In genomic region chr12:47984331-47984801, GRCh38 we compare ENCODE assay signal across 22 cellular contexts. TPM values are rescaled to one million over a fixed set of nuclear protein-coding genes. Genes with fewer than 3 reads are reported as not detected.
DNase-seq lines count a peak whose midpoint lies in the region; ATAC-seq, FAIRE-seq and TF ChIP-seq lines count a peak whose summit lies in the region.
"Had no signal": no experiment of that assay in that cellular context is flagged by ENCODE, and none has a peak within 500 bp of the region (broad histone marks: within the 10 kb centered on the region; RNA-seq: fewer than 3 reads in every experiment).

No MANE protein-coding gene starts in this region.

- no peak overlapping the region for H3K4me3 Mint-ChIP-seq in astrocyte (ENCODE audit: unreplicated experiment)
- H3K4me3 Mint-ChIP-seq: CD4-positive, CD25-positive, alpha-beta regulatory T cell; CD8-positive, alpha-beta memory T cell; H9 had no signal

- H3K23ac ChIP-seq in mesenchymal stem cell (ENCODE audit: low read length in 2 of 2), result no peak overlapping the region

- ATAC-seq in HG03457 (IDR thresholded peaks at IDR 0.05; ENCODE audit: unreplicated experiment) (no peak), heart left ventricle (no peak)
- ATAC-seq: GM12878 had no signal

- peaks cover 4% of the 10 kb centered on the region for H3K36me3 Mint-ChIP-seq in astrocyte (ENCODE audit: low read depth, unreplicated experiment)
- H3K36me3 Mint-ChIP-seq: CD4-positive, CD25-positive, alpha-beta regulatory T cell; CD8-positive, alpha-beta memory T cell had no signal

- H3K36me3 ChIP-seq in BLaER1 (no peaks in the 10 kb centered on the region), astrocyte (ENCODE audit: insufficient read depth, low read length) (no peaks in the 10 kb centered on the region), mesenchymal stem cell (ENCODE audit: control insufficient read depth in 1 of 2, insufficient read depth in 2 of 2, low read depth in 1 of 2, low read length in 2 of 2) (no peaks in the 10 kb centered on the region), spleen (no peaks in the 10 kb centered on the region), heart left ventricle (no peaks in the 10 kb centered on the region)

- H3K27me3 ChIP-seq in BLaER1, result no peaks in the 10 kb centered on the region
- H3K27me3 ChIP-seq in astrocyte (ENCODE audit: insufficient read depth, low read length), result no peaks in the 10 kb centered on the region
- H3K27me3 ChIP-seq in mesenchymal stem cell (ENCODE audit: control insufficient read depth in 1 of 2, insufficient read depth in 1 of 2, low read length in 2 of 2), result peaks cover 45 to 87% of the 10 kb centered on the region in 2 experiments
- H3K27me3 ChIP-seq in spleen (replicated peaks in 1 of 7), result peaks cover 0 to 4% (median 0%) of the 10 kb centered on the region in 7 donors
- H3K27me3 ChIP-seq in heart left ventricle, result no peaks in the 10 kb centered on the region

- H3K4ac ChIP-seq in mesenchymal stem cell (ENCODE audit: low read depth in 1 of 2, low read length in 2 of 2), result no peak overlapping the region

- no peak overlapping the region for H4K91ac ChIP-seq in mesenchymal stem cell (ENCODE audit: low read length)

- H3K9me3 ChIP-seq in BLaER1 (no peaks in the 10 kb centered on the region), astrocyte (ENCODE audit: insufficient read depth, low read depth, low read length) (no peaks in the 10 kb centered on the region), mesenchymal stem cell (ENCODE audit: control insufficient read depth, low read length) (no peaks in the 10 kb centered on the region), spleen (no peaks in the 10 kb centered on the region), heart left ventricle (no peaks in the 10 kb centered on the region)

- no peak overlapping the region for H3K4me3 ChIP-seq in BLaER1
- no peak overlapping the region for H3K4me3 ChIP-seq in astrocyte (ENCODE audit: insufficient read depth, low read depth, low read length)
- no peak overlapping the region for H3K4me3 ChIP-seq in mesenchymal stem cell (ENCODE audit: insufficient read depth in 1 of 2, low read depth in 1 of 2, low read length in 2 of 2)
- no peak overlapping the region for H3K4me3 ChIP-seq in spleen
- no peak overlapping the region for H3K4me3 ChIP-seq in heart left ventricle
- H3K4me3 ChIP-seq: GM12878 had no signal

- H2BK12ac ChIP-seq in mesenchymal stem cell (ENCODE audit: low read length in 2 of 2), result no peak overlapping the region

- H3K9me3 Mint-ChIP-seq in astrocyte (ENCODE audit: unreplicated experiment), result peaks cover 2% of the 10 kb centered on the region
- H3K9me3 Mint-ChIP-seq: CD4-positive, CD25-positive, alpha-beta regulatory T cell; CD8-positive, alpha-beta memory T cell had no signal

- intact Hi-C loops in spleen (cut with DNase I; ENCODE audit: low total_unique reads) (no loop called here), heart left ventricle (cut with DNase I) (no loop called here)

- no peak overlapping the region for H3K9ac ChIP-seq in BLaER1
- H3K9ac ChIP-seq in astrocyte (ENCODE audit: low read length), result no peak overlapping the region
- H3K9ac ChIP-seq in mesenchymal stem cell (ENCODE audit: low read length), result no peak overlapping the region

- TF ChIP-seq CTCF in astrocyte (IDR thresholded peaks at IDR 0.05; ENCODE audit: insufficient read depth, low read depth, low read length), result no peak
- TF ChIP-seq CTCF in spleen (IDR thresholded peaks at IDR 0.05 in 8 of 11, conservative IDR thresholded peaks at IDR 0.05 in 3 of 11), result no peak
- no peak for TF ChIP-seq CTCF in heart left ventricle (IDR thresholded peaks at IDR 0.05)

- FAIRE-seq in astrocyte (lab: Jason Lieb, UNC), result no peak
- FAIRE-seq: GM12878, GM19239, H1 had no signal

- 95% methylated on average over 8 of the region's 8 CpGs for WGBS in mesenchymal stem cell
- 91 to 98% (median 93%) methylated on average over 4 to 8 of the region's 8 CpGs for WGBS in spleen, 5 donors
- 95 to 100% (median 97%) methylated on average over 8 of the region's 8 CpGs for WGBS in heart left ventricle, 4 donors

- peaks cover 15% of the 10 kb centered on the region for H3K4me1 Mint-ChIP-seq in astrocyte (ENCODE audit: low read depth, unreplicated experiment)

- H3K14ac ChIP-seq in mesenchymal stem cell (ENCODE audit: low read length in 2 of 2), result no peak overlapping the region

- peak overlapping the region; percentile 18 for H3K27ac Mint-ChIP-seq in astrocyte (ENCODE audit: unreplicated experiment)

- H4K8ac ChIP-seq in mesenchymal stem cell (ENCODE audit: low read length), result no peak overlapping the region

- H4K20me1 ChIP-seq in BLaER1 (no peaks in the 10 kb centered on the region), astrocyte (ENCODE audit: insufficient read depth, low read length) (no peaks in the 10 kb centered on the region)

- H3K79me1 ChIP-seq in mesenchymal stem cell (replicated peaks; ENCODE audit: low read length, poor library complexity, severe bottlenecking), result no peaks in the 10 kb centered on the region

- no peak for TF ChIP-seq POLR2A in spleen (IDR thresholded peaks at IDR 0.05)
- no peak for TF ChIP-seq POLR2A in heart left ventricle (IDR thresholded peaks at IDR 0.05)

- H2BK120ac ChIP-seq in mesenchymal stem cell (ENCODE audit: low read depth, low read length), result no peak overlapping the region

- H2BK15ac ChIP-seq in mesenchymal stem cell (ENCODE audit: low read depth, poor library complexity, severe bottlenecking), result peak overlapping the region; percentile 54

- H3K79me2 ChIP-seq in astrocyte (ENCODE audit: insufficient read depth, low read length), result no peaks in the 10 kb centered on the region

- H2AFZ ChIP-seq in astrocyte (ENCODE audit: low read depth, low read length), result no peak overlapping the region
- no peak overlapping the region for H2AFZ ChIP-seq in mesenchymal stem cell (ENCODE audit: low read depth, low read length)

- H3K27ac ChIP-seq in BLaER1 (no peak overlapping the region; the same call in 1 of the 2 replicates), astrocyte (ENCODE audit: low read depth, low read length) (no peak overlapping the region), mesenchymal stem cell (ENCODE audit: low read length, poor library complexity, severe bottlenecking) (no peak overlapping the region), spleen (no peak overlapping the region), heart left ventricle (no peak overlapping the region)
- H3K27ac ChIP-seq: HL-60 had no signal

- no peak overlapping the region for H3K18ac ChIP-seq in mesenchymal stem cell (ENCODE audit: low read depth in 1 of 2, low read length in 2 of 2)

- no peak overlapping the region for H2BK5ac ChIP-seq in mesenchymal stem cell (ENCODE audit: low read depth, low read length, poor library complexity, severe bottlenecking)

- peaks cover 88% of the 10 kb centered on the region for H3K4me1 ChIP-seq in BLaER1
- no peaks in the 10 kb centered on the region for H3K4me1 ChIP-seq in astrocyte (ENCODE audit: insufficient read depth, low read length)
- H3K4me1 ChIP-seq in mesenchymal stem cell (ENCODE audit: control insufficient read depth, insufficient read depth, low read depth, low read length), result peaks cover 2% of the 10 kb centered on the region
- H3K4me1 ChIP-seq in spleen, result peaks cover 0 to 5% (median 0%) of the 10 kb centered on the region in 6 donors
- H3K4me1 ChIP-seq in heart left ventricle, result peaks cover 0 to 5% (median 0%) of the 10 kb centered on the region in 12 donors

- H3K27me3 Mint-ChIP-seq in astrocyte (ENCODE audit: low read depth, unreplicated experiment), result peaks cover 21% of the 10 kb centered on the region
- H3K27me3 Mint-ChIP-seq: CD4-positive, CD25-positive, alpha-beta regulatory T cell had no signal

- no peak for DNase-seq in astrocyte (ENCODE audit: low read depth)
- DNase-seq in mesenchymal stem cell, result no peak
- peak; percentile 55 for DNase-seq in spleen
- DNase-seq in activated CD4-positive, CD25-positive, alpha-beta regulatory T cell (lab: John Stamatoyannopoulos, UW), result no peak
- no peak for DNase-seq in heart left ventricle
- DNase-seq: 8988T; C1 segment of cervical spinal cord; CD4-positive, CD25-positive, alpha-beta regulatory T cell; COR-L47; DMS 273 treated with DMSO at 0.1 percent for 48 hours; DMS53; DND-41; EL; H9 had no signal

- H3K4me2 ChIP-seq in BLaER1, result peak overlapping the region; percentile 65
- no peak overlapping the region for H3K4me2 ChIP-seq in astrocyte (ENCODE audit: low read length)
- H3K4me2 ChIP-seq in mesenchymal stem cell (ENCODE audit: low read length, poor library complexity, severe bottlenecking), result no peak overlapping the region

- H2AK5ac ChIP-seq in mesenchymal stem cell (ENCODE audit: low read length, severe bottlenecking), result no peak overlapping the region

RNA-seq across cellular contexts. Expression of gene COL2A1, which starts 19.9 kb away (rescaled TPM):
- total RNA-seq in astrocyte (11.2 and 20.3 TPM in 2 replicates), spleen (under 1 TPM in 3 of 7 donors, not detected in 4; 0.37 to 0.49 (median 0.47) TPM), heart left ventricle (under 1 TPM in 2 of 9 donors, not detected in 7; 0.05 to 0.39 TPM)
- 0.06 TPM for polyA plus RNA-seq in mesenchymal stem cell (2013, experiment 1 of 2)
- 0.11 TPM for polyA plus RNA-seq in mesenchymal stem cell (2013, experiment 2 of 2)
- polyA plus RNA-seq in spleen (not detected), heart left ventricle (under 1 TPM in 1 of 2 donors, not detected in 1; 0.04 TPM)
- total RNA-seq: CD4-positive, CD25-positive, alpha-beta regulatory T cell; CD8-positive, alpha-beta memory T cell had no signal
- polyA plus RNA-seq: AG04450; CD4-positive, CD25-positive, alpha-beta regulatory T cell; CD8-positive, alpha-beta memory T cell had no signal

RNA-seq across cellular contexts. Expression of gene TMEM106C, which starts 21.0 kb away (rescaled TPM):
- 19.4 and 30.0 TPM in 2 replicates for total RNA-seq in astrocyte
- polyA plus RNA-seq in mesenchymal stem cell (2013, experiment 1 of 2), result 39.2 TPM
- 39.7 TPM for polyA plus RNA-seq in mesenchymal stem cell (2013, experiment 2 of 2)
- total RNA-seq in spleen, result 100 to 1,000 TPM in 4 of 7 donors, 10 to 100 TPM in 3; 37.6 to 124 (median 109) TPM
- 10 to 100 TPM; 30.1 to 49.1 (median 40.2) TPM for polyA plus RNA-seq in spleen
- total RNA-seq in heart left ventricle, result 10 to 100 TPM; 39.3 to 66.6 (median 50.0) TPM
- polyA plus RNA-seq in heart left ventricle, result 10 to 100 TPM; 23.0 to 63.9 TPM
